ENCODE assay signal across 21 cellular contexts in genomic region chr10:13681528-13681927, GRCh38.
DNase-seq lines count a peak whose midpoint lies in the region; ATAC-seq and TF ChIP-seq lines count a peak whose summit lies in the region.
"Had no signal": no experiment of that assay in that cellular context is flagged by ENCODE, and none has a peak within 500 bp of the region (broad histone marks: within the 10 kb centered on the region; RNA-seq: fewer than 3 reads in every experiment).

No MANE protein-coding gene starts in this region.

- peaks cover 39% of the 10 kb centered on the region for H3K4me1 Mint-ChIP-seq in HFFc6 (ENCODE audit: low read depth)
- H3K4me1 Mint-ChIP-seq in nephron progenitor cell = peaks cover 84% of the 10 kb centered on the region
- H3K4me1 Mint-ChIP-seq: CD4-positive, alpha-beta memory T cell had no signal

- peak overlapping the region; percentile 20 for H3K27ac ChIP-seq in 22Rv1
- peak overlapping the region; percentile 36 for H3K27ac ChIP-seq in VCaP
- H3K27ac ChIP-seq: BLaER1, GM23248, KMS-11, Peyer's patch, SJSA1 had no signal

- peaks cover 7% of the 10 kb centered on the region; the same call in 1 of the 2 replicates for H3K27me3 Mint-ChIP-seq in HFFc6 (ENCODE audit: insufficient read depth)
- H3K27me3 Mint-ChIP-seq in nephron progenitor cell (ENCODE audit: low read depth, poor library complexity) = peaks cover 2% of the 10 kb centered on the region

- peaks cover 63% of the 10 kb centered on the region for H3K36me3 Mint-ChIP-seq in HFFc6 (ENCODE audit: low read depth)
- peaks cover 78% of the 10 kb centered on the region for H3K36me3 Mint-ChIP-seq in nephron progenitor cell (ENCODE audit: low read depth)
- H3K36me3 Mint-ChIP-seq: CD4-positive, alpha-beta memory T cell had no signal

- H3K27ac Mint-ChIP-seq in HFFc6 (peak overlapping the region; percentile 70), nephron progenitor cell (peak overlapping the region; percentile 93)
- H3K27ac Mint-ChIP-seq: CD4-positive, alpha-beta memory T cell had no signal

- no peak for ATAC-seq in GM19324 (IDR thresholded peaks at IDR 0.05; ENCODE audit: low FRiP score, unreplicated experiment)

- TF ChIP-seq CTCF in 22Rv1 (IDR thresholded peaks at IDR 0.05) = no peak
- TF ChIP-seq CTCF in HFFc6 (IDR thresholded peaks at IDR 0.05) = no peak
- no peak for TF ChIP-seq CTCF in VCaP (conservative IDR thresholded peaks at IDR 0.05)
- no peak for TF ChIP-seq CTCF in nephron progenitor cell (IDR thresholded peaks at IDR 0.05)

- no peaks in the 10 kb centered on the region for H3K9me3 Mint-ChIP-seq in HFFc6
- no peaks in the 10 kb centered on the region for H3K9me3 Mint-ChIP-seq in nephron progenitor cell
- H3K9me3 Mint-ChIP-seq: H9 had no signal

- no peak overlapping the region for H3K4me3 Mint-ChIP-seq in HFFc6
- no peak overlapping the region for H3K4me3 Mint-ChIP-seq in nephron progenitor cell
- H3K4me3 Mint-ChIP-seq: CD4-positive, alpha-beta memory T cell; H9 had no signal

- DNase-seq in HFFc6 (no peak), nephron progenitor cell (no peak), erythroblast (lab: John Stamatoyannopoulos, UW) (no peak), COLO668 (lab: John Stamatoyannopoulos, UW; ENCODE audit: unreplicated experiment) (no peak)
- DNase-seq: Calu3; CD4-positive, alpha-beta memory T cell; GM23248; H9; IMR-90; NCI-H1048; NCI-H1436; NCI-H2029 treated with DMSO at 0.1 percent for 48 hours; NCI-H226; NK-92 treated with Interleukin-12 subunit alpha and Interleukin-12 subunit beta, amount 100 ng/mL, for 24 hours; Peyer's patch had no signal

- TF ChIP-seq POLR2A in erythroblast (IDR thresholded peaks at IDR 0.05; ENCODE audit: low read length) = no peak
